Comparison of ENCODE assay signal across 8 cellular contexts in the genomic region with DNA sequence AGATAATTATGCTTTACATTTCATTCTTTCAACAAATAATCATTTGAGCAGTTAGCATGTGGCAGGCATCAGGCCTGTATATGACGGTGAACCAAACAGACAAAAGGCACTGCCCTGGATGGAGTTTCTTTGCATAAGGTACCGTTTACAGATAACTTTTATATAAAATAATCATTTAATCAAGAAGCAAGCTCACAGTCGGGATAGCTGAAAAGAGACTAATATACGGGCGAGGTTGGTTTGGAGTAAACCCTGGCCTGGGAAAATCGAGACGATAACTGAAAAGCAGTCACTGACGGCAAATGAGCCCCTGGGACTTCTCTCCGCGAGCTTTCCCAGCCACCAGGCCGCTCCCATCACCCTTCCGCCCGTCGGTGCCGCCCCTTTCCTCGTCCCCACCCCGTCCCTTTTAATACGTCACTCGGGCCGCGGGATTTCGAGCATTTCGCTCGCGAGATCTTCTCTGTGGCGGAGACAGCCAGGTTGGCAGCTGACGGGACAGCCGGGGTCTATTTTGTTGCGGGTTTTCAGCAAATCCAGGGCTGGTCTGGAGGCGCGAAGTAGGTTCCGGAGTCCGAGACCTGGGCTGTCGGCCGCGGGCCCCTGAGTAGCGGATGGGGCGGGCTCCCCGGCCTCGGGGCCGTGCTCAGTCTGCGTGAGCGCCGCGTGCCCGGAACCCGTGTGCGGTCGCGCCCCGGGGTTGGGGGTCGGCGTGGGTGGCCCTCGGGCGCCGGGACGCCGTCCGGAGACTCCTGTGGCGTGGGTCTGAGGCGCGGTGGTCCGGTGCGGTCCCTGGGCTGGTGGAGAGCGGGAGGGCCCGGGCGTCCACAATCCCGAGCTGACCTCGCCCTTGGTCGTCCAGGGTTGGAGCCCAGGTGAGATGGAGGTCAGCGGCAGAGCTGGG. TPM values are rescaled to one million over a fixed set of nuclear protein-coding genes. Genes with fewer than 3 reads are reported as not detected.
A peak's percentile ranks its signal among the peaks of the same experiment; 100 is the strongest.
DNase-seq lines count a peak whose midpoint lies in the region; ATAC-seq and TF ChIP-seq lines count a peak whose summit lies in the region.

A gene (plus strand): TSS at position 462 of the 904 bp plus-strand sequence. CDS start 703 bp downstream, outside the sequence.

- H3K36me3 ChIP-seq in spleen: peaks cover 0 to 17% (median 5%) of the 10 kb centered on the region in 6 donors

- H3K4me3 Mint-ChIP-seq in WTC11 (peak within 1 kb of the TSS; percentile 92), immature natural killer cell (peak within 1 kb of the TSS; percentile 89 to 95 (median 92))

- H3K9me3 Mint-ChIP-seq in WTC11 (peaks cover 7% of the 10 kb centered on the region), immature natural killer cell (no peaks in the 10 kb centered on the region)

- no peaks in the 10 kb centered on the region for H3K27me3 Mint-ChIP-seq in WTC11 (ENCODE audit: low read depth)
- H3K27me3 Mint-ChIP-seq in immature natural killer cell (ENCODE audit: low read depth in 3 of 3): peaks cover 3 to 13% (median 9%) of the 10 kb centered on the region in 3 donors

- H3K27me3 ChIP-seq in spleen (replicated peaks in 1 of 7): no peaks in the 10 kb centered on the region

- H3K27ac Mint-ChIP-seq in WTC11 (peak within 1 kb of the TSS; percentile 82), immature natural killer cell (peak within 1 kb of the TSS; percentile 83 to 97 (median 94))

- CTCF ChIA-PET in AG04449 (lab: Yijun Ruan, JAX): interaction anchor here (0.8 to 2.4 kb wide), 3 partner anchors 44 to 120 kb away, joined by 3 to 8 read pairs (median 4); no protein-coding TSS in a partner anchor
- CTCF ChIA-PET in WTC11 (lab: Charles Lee): interaction anchor here (1.4 kb wide), 1 partner anchor 54 kb away, joined by 7 read pairs; no protein-coding TSS in a partner anchor

- peak in 2 of 3 donors; percentile 50 to 62 for TF ChIP-seq POLR2A in spleen (IDR thresholded peaks at IDR 0.05)

- intact Hi-C loops in spleen (cut with DNase I; ENCODE audit: low total_unique reads): no loop called here

- H3K27ac ChIP-seq in spleen: peak within 1 kb of the TSS; percentile 87 to 96 (median 94)

- peaks cover 16 to 53% (median 40%) of the 10 kb centered on the region in 6 donors for H3K4me1 ChIP-seq in spleen

- 0 to 1% (median 1%) methylated on average over 28 to 71 of the region's 71 CpGs for WGBS in spleen, 5 donors

- DNase-seq in AG04449 (ENCODE audit: low read depth, low spot score): peak; percentile 62
- peak; percentile 87 for DNase-seq in NCI-H2227 treated with DMSO at 0.1 percent for 48 hours (lab: John Stamatoyannopoulos, UW)
- DNase-seq in WTC11 (ENCODE audit: low spot score): peak; percentile 97
- peak; percentile 96 to 97 for DNase-seq in cardiac fibroblast (ENCODE audit: low read depth in 2 of 2)
- DNase-seq in immature natural killer cell: peak; percentile 88 to 89 (median 89)
- DNase-seq in spleen: peak; percentile 97

- no peaks in the 10 kb centered on the region for H3K9me3 ChIP-seq in spleen

- H3K36me3 Mint-ChIP-seq in WTC11 (peaks cover 8% of the 10 kb centered on the region), immature natural killer cell (peaks cover 0 to 5% (median 0%) of the 10 kb centered on the region in 3 donors)

- no peak for TF ChIP-seq CTCF in AG04449 (IDR thresholded peaks at IDR 0.05; ENCODE audit: insufficient read depth, low read length, missing control alignments)
- TF ChIP-seq CTCF in WTC11 (IDR thresholded peaks at IDR 0.05): no peak
- TF ChIP-seq CTCF in cardiac fibroblast (IDR thresholded peaks at IDR 0.05; ENCODE audit: low read depth, low read length): no peak
- peak in 4 of 11 experiments; percentile 13 to 46 (median 36) for TF ChIP-seq CTCF in spleen (IDR thresholded peaks at IDR 0.05 in 8 of 11, conservative IDR thresholded peaks at IDR 0.05 in 3 of 11)

- ATAC-seq in GM18907 (IDR thresholded peaks at IDR 0.05; ENCODE audit: unreplicated experiment) (peak; percentile 100), HG03159 (IDR thresholded peaks at IDR 0.05; ENCODE audit: unreplicated experiment) (peak; percentile 99), WTC11 (peak; percentile 95)

- peaks cover 19% of the 10 kb centered on the region for H3K4me1 Mint-ChIP-seq in WTC11
- peaks cover 35 to 51% of the 10 kb centered on the region in 2 donors for H3K4me1 Mint-ChIP-seq in immature natural killer cell

- POLR2A ChIA-PET in AG04449 (lab: Yijun Ruan, JAX): interaction anchor here (0.6 to 1.2 kb wide), 7 partner anchors 8 to 1671 kb away, joined by 3 to 6 read pairs (median 3); a partner anchor contains a TSS
- POLR2A ChIA-PET in WTC11 (lab: Charles Lee): interaction anchor here (0.6 to 1.0 kb wide), 3 partner anchors 21 to 1189 kb away, joined by 3 to 5 read pairs (median 5); no protein-coding TSS in a partner anchor

- H3K4me3 ChIP-seq in AG04449 (ENCODE audit: low read depth, low read length) (peak within 1 kb of the TSS; percentile 90), cardiac fibroblast (replicated peaks in 1 of 2; ENCODE audit: low read depth in 2 of 2, low read length in 2 of 2) (peak within 1 kb of the TSS; percentile 93 to 95), spleen (peak within 1 kb of the TSS; percentile 69 to 94 (median 84))

TF ChIP-seq in WTC11, 78 proteins besides CTCF, POLR2A, EP300 and RAD21 (continues in another document):
- no peak for TF ChIP-seq ZNF317 (CRISPR knock-in tag; IDR thresholded peaks at IDR 0.05; ENCODE audit: borderline replicate concordance, low read depth)
- TF ChIP-seq, protein P1, sequence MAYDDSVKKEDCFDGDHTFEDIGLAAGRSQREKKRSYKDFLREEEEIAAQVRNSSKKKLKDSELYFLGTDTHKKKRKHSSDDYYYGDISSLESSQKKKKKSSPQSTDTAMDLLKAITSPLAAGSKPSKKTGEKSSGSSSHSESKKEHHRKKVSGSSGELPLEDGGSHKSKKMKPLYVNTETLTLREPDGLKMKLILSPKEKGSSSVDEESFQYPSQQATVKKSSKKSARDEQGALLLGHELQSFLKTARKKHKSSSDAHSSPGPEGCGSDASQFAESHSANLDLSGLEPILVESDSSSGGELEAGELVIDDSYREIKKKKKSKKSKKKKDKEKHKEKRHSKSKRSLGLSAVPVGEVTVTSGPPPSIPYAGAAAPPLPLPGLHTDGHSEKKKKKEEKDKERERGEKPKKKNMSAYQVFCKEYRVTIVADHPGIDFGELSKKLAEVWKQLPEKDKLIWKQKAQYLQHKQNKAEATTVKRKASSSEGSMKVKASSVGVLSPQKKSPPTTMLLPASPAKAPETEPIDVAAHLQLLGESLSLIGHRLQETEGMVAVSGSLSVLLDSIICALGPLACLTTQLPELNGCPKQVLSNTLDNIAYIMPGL (CRISPR knock-in tag; IDR thresholded peaks at IDR 0.05): peak; percentile 54; the same call in 1 of the 2 replicates
- TF ChIP-seq, protein P2, sequence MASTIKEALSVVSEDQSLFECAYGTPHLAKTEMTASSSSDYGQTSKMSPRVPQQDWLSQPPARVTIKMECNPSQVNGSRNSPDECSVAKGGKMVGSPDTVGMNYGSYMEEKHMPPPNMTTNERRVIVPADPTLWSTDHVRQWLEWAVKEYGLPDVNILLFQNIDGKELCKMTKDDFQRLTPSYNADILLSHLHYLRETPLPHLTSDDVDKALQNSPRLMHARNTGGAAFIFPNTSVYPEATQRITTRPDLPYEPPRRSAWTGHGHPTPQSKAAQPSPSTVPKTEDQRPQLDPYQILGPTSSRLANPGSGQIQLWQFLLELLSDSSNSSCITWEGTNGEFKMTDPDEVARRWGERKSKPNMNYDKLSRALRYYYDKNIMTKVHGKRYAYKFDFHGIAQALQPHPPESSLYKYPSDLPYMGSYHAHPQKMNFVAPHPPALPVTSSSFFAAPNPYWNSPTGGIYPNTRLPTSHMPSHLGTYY (CRISPR knock-in tag; IDR thresholded peaks at IDR 0.05): no peak
- TF ChIP-seq, protein P3, sequence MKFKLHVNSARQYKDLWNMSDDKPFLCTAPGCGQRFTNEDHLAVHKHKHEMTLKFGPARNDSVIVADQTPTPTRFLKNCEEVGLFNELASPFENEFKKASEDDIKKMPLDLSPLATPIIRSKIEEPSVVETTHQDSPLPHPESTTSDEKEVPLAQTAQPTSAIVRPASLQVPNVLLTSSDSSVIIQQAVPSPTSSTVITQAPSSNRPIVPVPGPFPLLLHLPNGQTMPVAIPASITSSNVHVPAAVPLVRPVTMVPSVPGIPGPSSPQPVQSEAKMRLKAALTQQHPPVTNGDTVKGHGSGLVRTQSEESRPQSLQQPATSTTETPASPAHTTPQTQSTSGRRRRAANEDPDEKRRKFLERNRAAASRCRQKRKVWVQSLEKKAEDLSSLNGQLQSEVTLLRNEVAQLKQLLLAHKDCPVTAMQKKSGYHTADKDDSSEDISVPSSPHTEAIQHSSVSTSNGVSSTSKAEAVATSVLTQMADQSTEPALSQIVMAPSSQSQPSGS (CRISPR knock-in tag; IDR thresholded peaks at IDR 0.05; ENCODE audit: borderline replicate concordance, low read depth): 0 out of 2 replicates have a peak, but pooled peaks have one; percentile 43
- TF ChIP-seq JUN (CRISPR knock-in tag; IDR thresholded peaks at IDR 0.05): no peak

RNA-seq across cellular contexts. Expression of the gene that starts here (rescaled TPM):
- 53.3 to 56.3 TPM (median 54.5 TPM) in 3 replicates for total RNA-seq in WTC11 (2021)
- polyA plus RNA-seq in immature natural killer cell: 10 to 100 TPM; 38.1 to 48.7 (median 41.0) TPM
- total RNA-seq in spleen: 10 to 100 TPM; 26.8 to 46.6 (median 38.7) TPM
- polyA plus RNA-seq in spleen: 10 to 100 TPM; 13.3 to 21.8 (median 17.1) TPM

Comparison
In these comparisons a context has a peak if more than half of its experiments do, and no peak if none do; other contexts are left out.
1. Peak in every context shown above with its lines: DNase-seq, ATAC-seq, H3K4me3 ChIP-seq and H3K27ac ChIP-seq.